In the genomic region with DNA sequence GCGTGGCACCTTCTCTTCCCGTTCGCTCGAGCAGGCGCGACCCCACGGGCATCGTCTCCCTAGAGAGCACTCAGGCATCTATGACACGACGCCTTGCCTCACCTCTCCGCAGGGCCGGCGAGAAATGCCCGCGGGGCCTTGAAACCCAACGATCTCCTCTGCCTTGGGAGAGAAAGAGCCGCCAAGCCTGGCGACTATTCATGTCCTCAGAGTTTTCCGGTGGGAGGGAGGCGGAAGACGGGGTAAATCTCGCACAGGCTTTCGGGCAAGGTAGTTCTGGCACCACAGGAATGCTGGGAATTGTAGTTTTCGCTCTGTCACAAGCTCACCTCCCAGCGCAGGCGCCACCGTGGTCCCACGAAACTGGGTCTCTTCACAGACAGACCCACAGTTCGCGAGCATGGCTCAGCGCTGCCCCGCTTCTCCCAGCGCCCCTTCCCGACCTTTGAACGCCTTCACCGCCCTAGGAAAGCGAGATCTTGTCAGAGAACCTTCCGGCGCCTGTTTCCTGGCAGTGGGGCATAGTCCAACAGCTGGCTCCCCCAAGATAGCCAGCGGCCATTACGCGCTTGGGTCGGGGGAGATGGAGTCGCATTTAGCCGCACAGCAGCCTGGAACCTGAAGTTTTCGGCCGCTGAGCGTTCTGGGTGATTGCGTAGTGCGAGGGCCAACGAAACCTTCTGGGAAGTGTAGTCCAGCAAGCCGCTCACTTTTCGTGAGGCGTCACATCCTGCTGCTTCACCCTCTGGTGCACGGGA, we compare ENCODE assay signal across 7 cellular contexts. TPM values are rescaled to one million over a fixed set of nuclear protein-coding genes. Genes with fewer than 3 reads are reported as not detected.
DNase-seq lines count a peak whose midpoint lies in the region; ATAC-seq and TF ChIP-seq lines count a peak whose summit lies in the region.

A gene with protein sequence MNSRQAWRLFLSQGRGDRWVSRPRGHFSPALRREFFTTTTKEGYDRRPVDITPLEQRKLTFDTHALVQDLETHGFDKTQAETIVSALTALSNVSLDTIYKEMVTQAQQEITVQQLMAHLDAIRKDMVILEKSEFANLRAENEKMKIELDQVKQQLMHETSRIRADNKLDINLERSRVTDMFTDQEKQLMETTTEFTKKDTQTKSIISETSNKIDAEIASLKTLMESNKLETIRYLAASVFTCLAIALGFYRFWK (minus strand): TSS at position 597 of the 758 bp plus-strand sequence. CDS start 395 bp downstream, at position 202.

- peak; percentile 84 for ATAC-seq in GM18508 (IDR thresholded peaks at IDR 0.05; ENCODE audit: insufficient read depth, unreplicated experiment)
- ATAC-seq in HG03025 (IDR thresholded peaks at IDR 0.05; ENCODE audit: low FRiP score, unreplicated experiment), result peak; percentile 91

- H3K4me2 ChIP-seq in hepatocyte, result peak within 1 kb of the TSS; percentile 93

- H4K20me1 ChIP-seq in hepatocyte (ENCODE audit: insufficient read depth, poor library complexity, severe bottlenecking), result peaks cover 3% of the 10 kb centered on the region

- DNase-seq in NCI-H2081 (lab: John Stamatoyannopoulos, UW), result peak; percentile 95 to 99
- peak; percentile 79 for DNase-seq in T1000 (lab: John Stamatoyannopoulos, UW)
- peak; percentile 99 for DNase-seq in astrocyte of the hippocampus (ENCODE audit: low read depth, low spot score)
- peak; percentile 97 for DNase-seq in hepatocyte (ENCODE audit: low spot score)
- DNase-seq in renal cortical epithelial cell (ENCODE audit: low read depth), result peak; percentile 96

- no peaks in the 10 kb centered on the region for H3K27me3 ChIP-seq in hepatocyte

- H3K9me3 ChIP-seq in hepatocyte (ENCODE audit: low read depth), result no peaks in the 10 kb centered on the region

- WGBS in hepatocyte (ENCODE audit: low lambda C conversion rate, missing lambda C conversion rate), result under 1% methylated on average over 55 of the region's 55 CpGs

- peaks cover 44% of the 10 kb centered on the region for H3K79me2 ChIP-seq in hepatocyte

- H3K9me2 ChIP-seq in hepatocyte (replicated peaks; ENCODE audit: insufficient read depth), result no peaks in the 10 kb centered on the region

- peak within 1 kb of the TSS; percentile 91 for H2AFZ ChIP-seq in hepatocyte

- peak within 1 kb of the TSS; percentile 96 for H3K27ac ChIP-seq in hepatocyte

- H3K4me1 ChIP-seq in hepatocyte (ENCODE audit: insufficient read depth), result peaks cover 11% of the 10 kb centered on the region

- peak; percentile 56 for TF ChIP-seq CTCF in hepatocyte (IDR thresholded peaks at IDR 0.05; ENCODE audit: poor library complexity)

- peak within 1 kb of the TSS; percentile 50 for H3K4me3 ChIP-seq in hepatocyte

- H3K36me3 ChIP-seq in hepatocyte (replicated peaks; ENCODE audit: insufficient read depth, low read depth), result no peaks in the 10 kb centered on the region

RNA-seq across cellular contexts. Expression of the gene that starts here (rescaled TPM):
- total RNA-seq in hepatocyte, result 42.4 and 45.7 TPM in 2 replicates
- 47.8 and 50.9 TPM in 2 replicates for polyA plus RNA-seq in hepatocyte
- 66.2 and 94.4 TPM in 2 replicates for total RNA-seq in renal cortical epithelial cell

Comparison
In these comparisons a context has a peak if more than half of its experiments do, and no peak if none do; other contexts are left out.
1. Peak in every context shown above with its lines: DNase-seq, ATAC-seq, H3K4me3 ChIP-seq and H3K27ac ChIP-seq.